9 cellular contexts compared by ENCODE assay signal in the genomic region with DNA sequence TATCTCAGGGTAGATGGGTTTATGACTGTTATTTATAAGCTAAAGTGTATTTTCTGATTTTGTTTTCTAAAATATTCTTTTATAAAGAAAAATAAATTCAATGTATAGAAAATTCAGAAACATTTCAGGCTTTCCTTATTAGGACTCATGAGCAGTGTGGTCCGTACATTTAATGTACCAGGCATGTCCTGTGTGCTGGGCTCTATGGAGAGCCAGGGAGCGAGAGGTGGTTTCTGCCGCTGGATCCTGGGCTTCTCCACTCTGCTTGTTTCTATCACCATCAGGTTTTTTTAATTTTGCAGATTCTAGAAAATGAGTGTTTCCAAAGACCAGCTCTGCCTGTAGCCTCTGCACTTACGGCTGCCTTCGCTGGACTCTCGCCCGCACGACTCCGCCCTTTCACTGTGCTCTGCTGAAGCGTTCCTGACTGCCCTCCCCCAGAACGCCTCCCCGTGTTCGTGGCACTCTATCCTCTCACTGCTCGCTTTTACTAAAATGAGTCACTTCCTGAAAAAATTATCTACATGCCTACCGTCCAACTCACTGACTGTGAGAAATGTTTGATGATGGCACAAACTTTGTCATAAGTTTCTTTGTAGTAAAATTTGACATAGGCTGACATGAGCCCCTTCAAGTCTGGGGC.
DNase-seq lines count a peak whose midpoint lies in the region; ATAC-seq and TF ChIP-seq lines count a peak whose summit lies in the region.
"Had no signal": no experiment of that assay in that cellular context is flagged by ENCODE, and none has a peak within 500 bp of the region (broad histone marks: within the 10 kb centered on the region; RNA-seq: fewer than 3 reads in every experiment).

No MANE protein-coding gene starts in this region.

- peak overlapping the region; percentile 76 for H3K27ac Mint-ChIP-seq in activated CD4-positive, alpha-beta T cell treated with anti-CD3 and anti-CD28 coated beads for 36 hours
- H3K27ac Mint-ChIP-seq in stimulated activated naive CD8-positive, alpha-beta T cell treated with anti-CD3 and anti-CD28 coated beads, Interleukin-15, Interleukin-2, amounts not matched to agents 100 ng/mL and 50 ng/mL, for 24 hours, result peak overlapping the region; percentile 56
- H3K27ac Mint-ChIP-seq in neural progenitor cell, result no peak overlapping the region

- no peaks in the 10 kb centered on the region for H3K27me3 Mint-ChIP-seq in activated CD4-positive, alpha-beta T cell treated with anti-CD3 and anti-CD28 coated beads for 36 hours
- no peaks in the 10 kb centered on the region for H3K27me3 Mint-ChIP-seq in stimulated activated naive CD8-positive, alpha-beta T cell treated with anti-CD3 and anti-CD28 coated beads, Interleukin-15, Interleukin-2, amounts not matched to agents 100 ng/mL and 50 ng/mL, for 24 hours
- no peaks in the 10 kb centered on the region for H3K27me3 Mint-ChIP-seq in neural progenitor cell (ENCODE audit: insufficient read depth, low read depth)

- H3K9ac ChIP-seq in neural progenitor cell, result no peak overlapping the region
- H3K9ac ChIP-seq: BLaER1 had no signal

- no peaks in the 10 kb centered on the region for H3F3A ChIP-seq in neural progenitor cell (ENCODE audit: low read depth)

- H3K9me3 Mint-ChIP-seq in activated CD4-positive, alpha-beta T cell treated with anti-CD3 and anti-CD28 coated beads for 36 hours (ENCODE audit: low read depth), result no peaks in the 10 kb centered on the region
- no peaks in the 10 kb centered on the region for H3K9me3 Mint-ChIP-seq in stimulated activated naive CD8-positive, alpha-beta T cell treated with anti-CD3 and anti-CD28 coated beads, Interleukin-15, Interleukin-2, amounts not matched to agents 100 ng/mL and 50 ng/mL, for 24 hours
- H3K9me3 Mint-ChIP-seq in neural progenitor cell, result no peaks in the 10 kb centered on the region

- TF ChIP-seq POLR2A in lower leg skin (IDR thresholded peaks at IDR 0.05), result no peak

- peak overlapping the region; percentile 27 for H3K4me3 Mint-ChIP-seq in activated CD4-positive, alpha-beta T cell treated with anti-CD3 and anti-CD28 coated beads for 36 hours
- H3K4me3 Mint-ChIP-seq in stimulated activated naive CD8-positive, alpha-beta T cell treated with anti-CD3 and anti-CD28 coated beads, Interleukin-15, Interleukin-2, amounts not matched to agents 100 ng/mL and 50 ng/mL, for 24 hours, result peak overlapping the region; percentile 41
- H3K4me3 Mint-ChIP-seq in neural progenitor cell, result no peak overlapping the region

- H3K4me3 ChIP-seq in lower leg skin (ENCODE audit: low read depth, poor library complexity, severe bottlenecking) (no peak overlapping the region), neural progenitor cell (no peak overlapping the region)
- H3K4me3 ChIP-seq: BLaER1 had no signal

- peak; percentile 73 for DNase-seq in activated CD4-positive, alpha-beta T cell treated with anti-CD3 and anti-CD28 coated beads for 36 hours
- no peak for DNase-seq in activated CD4-positive, alpha-beta T cell treated with anti-CD3 and anti-CD28 coated beads for 1 hour
- DNase-seq in T follicular helper cell (ENCODE audit: low read depth) (peak; percentile 33), brain pericyte (ENCODE audit: low read depth, low spot score) (peak; percentile 57), lower leg skin (ENCODE audit: low spot score in 2 of 2) (peak; percentile 81 to 96), neural progenitor cell (ENCODE audit: low spot score) (no peak)

- intact Hi-C loops in activated CD4-positive, alpha-beta T cell treated with anti-CD3 and anti-CD28 coated beads for 36 hours (cut with DNase I, micrococcal nuclease), result no loop called here
- intact Hi-C loops in lower leg skin (cut with DNase I; ENCODE audit: low total_unique reads), result no loop called here

- WGBS in lower leg skin, 2 donors, result 20 to 22% methylated on average over 15 of the region's 15 CpGs

- H4K20me1 ChIP-seq in neural progenitor cell (ENCODE audit: low read depth), result no peaks in the 10 kb centered on the region
- H4K20me1 ChIP-seq: BLaER1 had no signal

- no peak overlapping the region for H3K27ac ChIP-seq in neural progenitor cell
- H3K27ac ChIP-seq: BLaER1 had no signal

- peaks cover 16% of the 10 kb centered on the region for H3K4me1 Mint-ChIP-seq in activated CD4-positive, alpha-beta T cell treated with anti-CD3 and anti-CD28 coated beads for 36 hours
- H3K4me1 Mint-ChIP-seq in stimulated activated naive CD8-positive, alpha-beta T cell treated with anti-CD3 and anti-CD28 coated beads, Interleukin-15, Interleukin-2, amounts not matched to agents 100 ng/mL and 50 ng/mL, for 24 hours (ENCODE audit: low read depth), result peaks cover 19% of the 10 kb centered on the region
- no peaks in the 10 kb centered on the region for H3K4me1 Mint-ChIP-seq in neural progenitor cell

- ATAC-seq in activated CD4-positive, alpha-beta T cell treated with anti-CD3 and anti-CD28 coated beads for 36 hours, result peak; percentile 98
- ATAC-seq in HG03103 (IDR thresholded peaks at IDR 0.05; ENCODE audit: low read depth, unreplicated experiment), result peak; percentile 94

- no peaks in the 10 kb centered on the region for H3K4me1 ChIP-seq in neural progenitor cell

- CTCF ChIA-PET in activated CD4-positive, alpha-beta T cell treated with anti-CD3 and anti-CD28 coated beads for 36 hours (lab: Charles Lee), result interaction anchor here (0.6 kb wide), 1 partner anchor 548 kb away, joined by 5 read pairs; no protein-coding TSS in a partner anchor

- POLR2A ChIA-PET in activated CD4-positive, alpha-beta T cell treated with anti-CD3 and anti-CD28 coated beads for 36 hours (lab: Charles Lee), result no interaction called here

- peaks cover 5% of the 10 kb centered on the region for H3K36me3 Mint-ChIP-seq in activated CD4-positive, alpha-beta T cell treated with anti-CD3 and anti-CD28 coated beads for 36 hours (ENCODE audit: low read depth)
- H3K36me3 Mint-ChIP-seq in stimulated activated naive CD8-positive, alpha-beta T cell treated with anti-CD3 and anti-CD28 coated beads, Interleukin-15, Interleukin-2, amounts not matched to agents 100 ng/mL and 50 ng/mL, for 24 hours (ENCODE audit: low read depth), result no peaks in the 10 kb centered on the region
- peaks cover 34% of the 10 kb centered on the region for H3K36me3 Mint-ChIP-seq in neural progenitor cell

- no peak overlapping the region for H2AFZ ChIP-seq in neural progenitor cell (replicated peaks)

- H3K36me3 ChIP-seq in neural progenitor cell, result no peaks in the 10 kb centered on the region

- no peaks in the 10 kb centered on the region for H3K79me2 ChIP-seq in neural progenitor cell (ENCODE audit: low read depth)

- no peaks in the 10 kb centered on the region for H3K27me3 ChIP-seq in neural progenitor cell
- H3K27me3 ChIP-seq: BLaER1 had no signal

- H3K4me2 ChIP-seq in neural progenitor cell, result no peak overlapping the region
- H3K4me2 ChIP-seq: BLaER1 had no signal

- H3K9me3 ChIP-seq in neural progenitor cell (ENCODE audit: low read depth), result no peaks in the 10 kb centered on the region
- H3K9me3 ChIP-seq: BLaER1 had no signal

- TF ChIP-seq CTCF in lower leg skin (IDR thresholded peaks at IDR 0.05), result no peak
- TF ChIP-seq CTCF in neural progenitor cell (IDR thresholded peaks at IDR 0.05), result no peak

Comparison
In these comparisons a context has a peak if more than half of its experiments do, and no peak if none do; other contexts are left out.
1. DNase-seq: peak in activated CD4-positive, alpha-beta T cell treated with anti-CD3 and anti-CD28 coated beads for 36 hours (single experiment), T follicular helper cell (single experiment), brain pericyte (single experiment) and lower leg skin (2 of 2); none in activated CD4-positive, alpha-beta T cell treated with anti-CD3 and anti-CD28 coated beads for 1 hour (single experiment) and neural progenitor cell (single experiment).